29 cellular contexts compared by ENCODE assay signal in genomic region chr3:48690846-48691458, GRCh38. TPM values are rescaled to one million over a fixed set of nuclear protein-coding genes. Genes with fewer than 3 reads are reported as not detected.
DNase-seq lines count a peak whose midpoint lies in the region; ATAC-seq and TF ChIP-seq lines count a peak whose summit lies in the region.
"Had no signal": no experiment of that assay in that cellular context is flagged by ENCODE, and none has a peak within 500 bp of the region (broad histone marks: within the 10 kb centered on the region; RNA-seq: fewer than 3 reads in every experiment).

No MANE protein-coding gene starts in this region.

- intact Hi-C loops in dendritic cell treated with granulocyte-macrophage colony-stimulating factor and Interleukin-4, amounts not matched to agents 40 ng/mL and 50 ng/mL, for 4 days (cut with micrococcal nuclease), result no loop called here

- no peaks in the 10 kb centered on the region for H3K9me3 ChIP-seq in right atrium auricular region
- H3K9me3 ChIP-seq: body of pancreas, lower lobe of right lung, mucosa of descending colon, stomach, vagina had no signal

- H3K27ac Mint-ChIP-seq in activated CD8-positive, alpha-beta memory T cell treated with anti-CD3 and anti-CD28 coated beads, Interleukin-2, amount 10 ng/mL, durations not matched to agents 7 days and 5 days, result peak overlapping the region; percentile 19
- H3K27ac Mint-ChIP-seq in dendritic cell treated with granulocyte-macrophage colony-stimulating factor and Interleukin-4, amounts not matched to agents 40 ng/mL and 50 ng/mL, for 4 days, result peak overlapping the region; percentile 45
- H3K27ac Mint-ChIP-seq in osteocyte (ENCODE audit: unreplicated experiment), result peak overlapping the region; percentile 45
- H3K27ac Mint-ChIP-seq: activated CD4-positive, alpha-beta memory T cell treated with anti-CD3 and anti-CD28 coated beads, Interleukin-2, amount 10 ng/mL, durations not matched to agents 7 days and 5 days; nephron; T-helper 17 cell had no signal

- peaks cover 42% of the 10 kb centered on the region for H3K36me3 Mint-ChIP-seq in activated CD8-positive, alpha-beta memory T cell treated with anti-CD3 and anti-CD28 coated beads, Interleukin-2, amount 10 ng/mL, durations not matched to agents 7 days and 5 days
- peaks cover 91% of the 10 kb centered on the region for H3K36me3 Mint-ChIP-seq in dendritic cell treated with granulocyte-macrophage colony-stimulating factor and Interleukin-4, amounts not matched to agents 40 ng/mL and 50 ng/mL, for 4 days (ENCODE audit: low read depth)
- H3K36me3 Mint-ChIP-seq in osteocyte (ENCODE audit: unreplicated experiment), result peaks cover 43% of the 10 kb centered on the region

- H3K27me3 Mint-ChIP-seq in activated CD8-positive, alpha-beta memory T cell treated with anti-CD3 and anti-CD28 coated beads, Interleukin-2, amount 10 ng/mL, durations not matched to agents 7 days and 5 days, result no peaks in the 10 kb centered on the region
- peaks cover 1% of the 10 kb centered on the region for H3K27me3 Mint-ChIP-seq in dendritic cell treated with granulocyte-macrophage colony-stimulating factor and Interleukin-4, amounts not matched to agents 40 ng/mL and 50 ng/mL, for 4 days
- H3K27me3 Mint-ChIP-seq in osteocyte (ENCODE audit: unreplicated experiment), result no peaks in the 10 kb centered on the region
- H3K27me3 Mint-ChIP-seq: activated CD4-positive, alpha-beta memory T cell treated with anti-CD3 and anti-CD28 coated beads, Interleukin-2, amount 10 ng/mL, durations not matched to agents 7 days and 5 days; CD4-positive, CD25-positive, alpha-beta regulatory T cell; T-helper 17 cell had no signal

- no peak for ATAC-seq in activated CD8-positive, alpha-beta memory T cell treated with anti-CD3 and anti-CD28 coated beads, Interleukin-2, amount 10 ng/mL, durations not matched to agents 7 days and 5 days
- ATAC-seq: activated CD4-positive, CD25-positive, alpha-beta regulatory T cell treated with anti-CD3 and anti-CD28 coated beads, Interleukin-2, amount 50 U/mL, for 24 hours; body of pancreas; lower lobe of right lung; mucosa of descending colon; T-helper 17 cell had no signal

- H3K4me1 Mint-ChIP-seq in activated CD8-positive, alpha-beta memory T cell treated with anti-CD3 and anti-CD28 coated beads, Interleukin-2, amount 10 ng/mL, durations not matched to agents 7 days and 5 days, result peaks cover 6% of the 10 kb centered on the region
- peaks cover 23% of the 10 kb centered on the region for H3K4me1 Mint-ChIP-seq in dendritic cell treated with granulocyte-macrophage colony-stimulating factor and Interleukin-4, amounts not matched to agents 40 ng/mL and 50 ng/mL, for 4 days (ENCODE audit: low read depth)
- H3K4me1 Mint-ChIP-seq in osteocyte (ENCODE audit: unreplicated experiment), result peaks cover 44% of the 10 kb centered on the region

- H3K36me3 ChIP-seq in right atrium auricular region, result peaks cover 78% of the 10 kb centered on the region

- no peak overlapping the region for H3K4me3 Mint-ChIP-seq in activated CD8-positive, alpha-beta memory T cell treated with anti-CD3 and anti-CD28 coated beads, Interleukin-2, amount 10 ng/mL, durations not matched to agents 7 days and 5 days
- H3K4me3 Mint-ChIP-seq in dendritic cell treated with granulocyte-macrophage colony-stimulating factor and Interleukin-4, amounts not matched to agents 40 ng/mL and 50 ng/mL, for 4 days, result no peak overlapping the region
- no peak overlapping the region for H3K4me3 Mint-ChIP-seq in osteocyte (ENCODE audit: unreplicated experiment)
- H3K4me3 Mint-ChIP-seq: activated CD4-positive, alpha-beta memory T cell treated with anti-CD3 and anti-CD28 coated beads, Interleukin-2, amount 10 ng/mL, durations not matched to agents 7 days and 5 days; nephron; T-helper 17 cell had no signal

- H3K4me1 ChIP-seq in right atrium auricular region, result peaks cover 0 to 49% of the 10 kb centered on the region in 2 donors

- H3K9me3 Mint-ChIP-seq in activated CD8-positive, alpha-beta memory T cell treated with anti-CD3 and anti-CD28 coated beads, Interleukin-2, amount 10 ng/mL, durations not matched to agents 7 days and 5 days (ENCODE audit: low read depth), result no peaks in the 10 kb centered on the region
- H3K9me3 Mint-ChIP-seq in dendritic cell treated with granulocyte-macrophage colony-stimulating factor and Interleukin-4, amounts not matched to agents 40 ng/mL and 50 ng/mL, for 4 days, result no peaks in the 10 kb centered on the region
- H3K9me3 Mint-ChIP-seq in osteocyte (ENCODE audit: unreplicated experiment), result no peaks in the 10 kb centered on the region
- H3K9me3 Mint-ChIP-seq: activated CD4-positive, alpha-beta memory T cell treated with anti-CD3 and anti-CD28 coated beads, Interleukin-2, amount 10 ng/mL, durations not matched to agents 7 days and 5 days; nephron had no signal

- TF ChIP-seq CTCF in osteocyte (IDR thresholded peaks at IDR 0.05), result no peak
- no peak for TF ChIP-seq CTCF in right atrium auricular region (IDR thresholded peaks at IDR 0.05)

- CTCF ChIA-PET in activated CD8-positive, alpha-beta memory T cell treated with anti-CD3 and anti-CD28 coated beads, Interleukin-2, amount 10 ng/mL, durations not matched to agents 7 days and 5 days (lab: Charles Lee), result interaction anchor here (1.3 kb wide), 1 partner anchor 18 kb away, joined by 3 read pairs; no protein-coding TSS in a partner anchor

- no peaks in the 10 kb centered on the region for H3K27me3 ChIP-seq in right atrium auricular region
- H3K27me3 ChIP-seq: body of pancreas, stomach, vagina had no signal

- H3K4me3 ChIP-seq in right atrium auricular region, result no peak overlapping the region
- H3K4me3 ChIP-seq: body of pancreas, GM23248, lower lobe of right lung, mucosa of descending colon, SK-N-MC, stomach, vagina had no signal

- H3K27ac ChIP-seq in right atrium auricular region, result no peak overlapping the region
- H3K27ac ChIP-seq: body of pancreas, GM23248, lower lobe of right lung, SK-N-MC, vagina had no signal

- no peak for DNase-seq in activated CD8-positive, alpha-beta memory T cell treated with anti-CD3 and anti-CD28 coated beads, Interleukin-2, amount 10 ng/mL, durations not matched to agents 7 days and 5 days
- no peak for DNase-seq in activated CD8-positive, alpha-beta memory T cell treated with anti-CD3 and anti-CD28 coated beads, Interleukin-2, amount 50 U/mL, for 48 hours
- peak; percentile 5 to 24 for DNase-seq in Kasumi-1 (lab: John Stamatoyannopoulos, UW)
- no peak for DNase-seq in osteocyte (ENCODE audit: extremely low spot score, unreplicated experiment)
- DNase-seq in DMS 273 treated with DMSO at 0.1 percent for 48 hours (lab: John Stamatoyannopoulos, UW), result no peak
- no peak for DNase-seq in right atrium auricular region (ENCODE audit: low spot score)
- no peak for DNase-seq in NK-92 treated with Interleukin-12 subunit alpha and Interleukin-12 subunit beta, amount 100 ng/mL, for 24 hours (lab: John Stamatoyannopoulos, UW)
- DNase-seq: activated CD4-positive, alpha-beta memory T cell treated with anti-CD3 and anti-CD28 coated beads, Interleukin-2, amount 10 ng/mL, durations not matched to agents 7 days and 5 days; activated effector memory CD4-positive, alpha-beta T cell treated with Interleukin-2 at 50 U/mL for 16 hours; body of pancreas; CD4-positive, CD25-positive, alpha-beta regulatory T cell; foreskin melanocyte; GM23248; IMR-90; kidney glomerular epithelial cell; lower lobe of right lung; mucosa of descending colon; NCI-H1105 treated with DMSO at 0.1 percent for 48 hours; NCI-H1930; NCI-H2171 treated with DMSO at 0.1 percent for 48 hours; NCI-H510A; stimulated activated CD4-positive, alpha-beta T cell treated with anti-CD3 and anti-CD28 coated beads, Interleukin-2, amount 100 ng/mL, for 24 hours; stomach; T-helper 17 cell had no signal

RNA-seq across cellular contexts. Expression of gene NCKIPSD, which starts 5.2 kb away (rescaled TPM):
- total RNA-seq in activated CD8-positive, alpha-beta memory T cell treated with anti-CD3 and anti-CD28 coated beads, Interleukin-2, amount 10 ng/mL, durations not matched to agents 7 days and 5 days, result 10 to 100 TPM; 33.4 to 43.0 TPM
- 26.3 and 27.2 TPM in 2 replicates for total RNA-seq in osteocyte
- total RNA-seq in right atrium auricular region, result 10 to 100 TPM; 51.7 to 97.7 TPM

RNA-seq across cellular contexts. Expression of gene IP6K2, which starts 26.1 kb away (rescaled TPM):
- total RNA-seq in activated CD8-positive, alpha-beta memory T cell treated with anti-CD3 and anti-CD28 coated beads, Interleukin-2, amount 10 ng/mL, durations not matched to agents 7 days and 5 days, result 10 to 100 TPM; 65.3 to 69.7 TPM
- total RNA-seq in osteocyte (101 and 104 TPM in 2 replicates), right atrium auricular region (10 to 100 TPM; 35.7 to 39.6 TPM)

RNA-seq across cellular contexts. Expression of gene CELSR3, which starts 28.3 kb away (rescaled TPM):
- 10 to 100 TPM; 20.9 to 24.0 TPM for total RNA-seq in activated CD8-positive, alpha-beta memory T cell treated with anti-CD3 and anti-CD28 coated beads, Interleukin-2, amount 10 ng/mL, durations not matched to agents 7 days and 5 days
- total RNA-seq in osteocyte (7.1 and 7.4 TPM in 2 replicates), right atrium auricular region (under 1 TPM; 0.11 to 0.59 TPM)

RNA-seq across cellular contexts. Expression of gene SLC26A6, which starts 55.7 kb away (rescaled TPM):
- total RNA-seq in activated CD8-positive, alpha-beta memory T cell treated with anti-CD3 and anti-CD28 coated beads, Interleukin-2, amount 10 ng/mL, durations not matched to agents 7 days and 5 days, result 10 to 100 TPM; 44.9 to 59.0 TPM
- 63.8 and 66.2 TPM in 2 replicates for total RNA-seq in osteocyte
- 10 to 100 TPM in 1 of 2 donors, 1 to 10 TPM in 1; 9.6 to 10.1 TPM for total RNA-seq in right atrium auricular region

Comparison
In these comparisons a context has a peak if more than half of its experiments do, and no peak if none do; other contexts are left out.
1. DNase-seq: peak in Kasumi-1 (2 of 2); none in activated CD8-positive, alpha-beta memory T cell treated with anti-CD3 and anti-CD28 coated beads, Interleukin-2, amount 10 ng/mL, durations not matched to agents 7 days and 5 days (single experiment), activated CD8-positive, alpha-beta memory T cell treated with anti-CD3 and anti-CD28 coated beads, Interleukin-2, amount 50 U/mL, for 48 hours (single experiment), osteocyte (single experiment), DMS 273 treated with DMSO at 0.1 percent for 48 hours (single experiment), right atrium auricular region (single experiment) and NK-92 treated with Interleukin-12 subunit alpha and Interleukin-12 subunit beta, amount 100 ng/mL, for 24 hours (single experiment).
2. Peak in every context shown above with its lines, with median percentiles within 50 percentile points of each other: H3K27ac Mint-ChIP-seq.